Comparison of ENCODE assay signal across 1 cellular context in the genomic region with DNA sequence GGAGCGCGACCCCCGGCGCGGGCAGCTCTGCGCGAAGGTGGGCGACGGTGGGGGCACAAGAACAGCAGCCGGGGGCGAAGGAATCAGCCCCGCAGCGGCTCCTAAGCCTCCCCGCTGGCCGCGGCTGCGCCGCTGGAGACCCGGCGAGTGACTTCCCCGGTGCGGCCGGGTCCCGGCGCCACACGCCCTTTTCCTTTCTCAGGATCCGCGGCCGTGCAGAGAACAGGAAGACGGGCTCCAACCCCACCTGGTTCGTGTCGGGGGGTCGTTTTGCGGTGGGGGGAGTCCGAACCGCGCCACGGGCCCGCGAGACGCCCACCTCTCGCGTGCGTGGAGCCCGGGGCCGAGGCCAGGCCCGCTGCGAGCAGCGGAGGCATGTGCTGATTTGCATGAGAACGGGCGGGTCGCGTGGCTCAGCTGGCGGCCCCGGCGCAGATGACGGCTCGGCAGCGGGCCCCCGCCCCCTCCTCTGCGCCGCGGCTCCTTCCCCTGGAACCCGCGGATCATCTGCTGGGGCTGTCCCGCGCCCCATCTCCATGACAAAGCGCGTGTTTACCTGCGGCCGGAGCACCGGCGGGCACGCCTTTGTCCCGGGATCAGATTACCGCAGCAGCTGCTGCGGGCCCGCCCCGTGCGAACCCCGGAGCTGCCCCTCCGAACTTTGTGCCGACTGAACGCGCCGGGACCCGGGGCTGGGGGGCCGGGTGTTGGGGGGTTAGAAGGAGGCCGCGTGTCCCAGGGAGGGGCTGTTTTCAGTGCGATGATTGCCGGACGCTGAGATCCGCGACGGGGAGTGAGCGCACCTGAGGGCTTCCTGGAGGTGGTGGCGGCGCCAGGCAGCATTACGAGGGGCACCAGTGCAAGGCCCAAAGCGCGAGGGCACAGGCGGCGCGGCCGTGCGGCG.
TF ChIP-seq lines count a peak whose summit lies in the region.

No MANE protein-coding gene starts in this region.

TF ChIP-seq in liver, 16 proteins besides CTCF, POLR2A, EP300 and RAD21 (continued from another document):
- TF ChIP-seq, protein P1, sequence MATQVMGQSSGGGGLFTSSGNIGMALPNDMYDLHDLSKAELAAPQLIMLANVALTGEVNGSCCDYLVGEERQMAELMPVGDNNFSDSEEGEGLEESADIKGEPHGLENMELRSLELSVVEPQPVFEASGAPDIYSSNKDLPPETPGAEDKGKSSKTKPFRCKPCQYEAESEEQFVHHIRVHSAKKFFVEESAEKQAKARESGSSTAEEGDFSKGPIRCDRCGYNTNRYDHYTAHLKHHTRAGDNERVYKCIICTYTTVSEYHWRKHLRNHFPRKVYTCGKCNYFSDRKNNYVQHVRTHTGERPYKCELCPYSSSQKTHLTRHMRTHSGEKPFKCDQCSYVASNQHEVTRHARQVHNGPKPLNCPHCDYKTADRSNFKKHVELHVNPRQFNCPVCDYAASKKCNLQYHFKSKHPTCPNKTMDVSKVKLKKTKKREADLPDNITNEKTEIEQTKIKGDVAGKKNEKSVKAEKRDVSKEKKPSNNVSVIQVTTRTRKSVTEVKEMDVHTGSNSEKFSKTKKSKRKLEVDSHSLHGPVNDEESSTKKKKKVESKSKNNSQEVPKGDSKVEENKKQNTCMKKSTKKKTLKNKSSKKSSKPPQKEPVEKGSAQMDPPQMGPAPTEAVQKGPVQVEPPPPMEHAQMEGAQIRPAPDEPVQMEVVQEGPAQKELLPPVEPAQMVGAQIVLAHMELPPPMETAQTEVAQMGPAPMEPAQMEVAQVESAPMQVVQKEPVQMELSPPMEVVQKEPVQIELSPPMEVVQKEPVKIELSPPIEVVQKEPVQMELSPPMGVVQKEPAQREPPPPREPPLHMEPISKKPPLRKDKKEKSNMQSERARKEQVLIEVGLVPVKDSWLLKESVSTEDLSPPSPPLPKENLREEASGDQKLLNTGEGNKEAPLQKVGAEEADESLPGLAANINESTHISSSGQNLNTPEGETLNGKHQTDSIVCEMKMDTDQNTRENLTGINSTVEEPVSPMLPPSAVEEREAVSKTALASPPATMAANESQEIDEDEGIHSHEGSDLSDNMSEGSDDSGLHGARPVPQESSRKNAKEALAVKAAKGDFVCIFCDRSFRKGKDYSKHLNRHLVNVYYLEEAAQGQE (IDR thresholded peaks at IDR 0.05), result no peak
- TF ChIP-seq FOXA2 (IDR thresholded peaks at IDR 0.05) (no peak), RXRA (IDR thresholded peaks at IDR 0.05) (no peak), TAF1 (conservative IDR thresholded peaks at IDR 0.05) (no peak), HNF4G (IDR thresholded peaks at IDR 0.05) (no peak)
